Comparison of ENCODE assay signal across 1 cellular context in the genomic region with DNA sequence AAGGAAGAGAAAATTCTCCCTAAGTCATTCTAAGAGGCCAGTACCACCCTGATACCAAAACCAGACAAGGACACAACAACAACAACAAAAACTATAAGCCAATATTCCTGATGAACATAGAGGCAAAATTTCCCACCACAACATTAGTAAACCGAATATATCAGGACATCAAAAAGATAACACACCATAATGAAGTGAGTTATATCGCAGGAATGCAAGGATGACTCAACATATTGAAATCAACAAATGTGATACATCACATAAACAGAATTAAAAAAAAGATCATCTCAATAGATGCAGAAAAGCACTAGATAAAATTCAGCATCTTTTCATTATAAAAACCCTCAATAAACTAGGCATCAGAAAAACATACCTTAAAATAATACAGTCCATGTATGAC.
TF ChIP-seq lines count a peak whose summit lies in the region.

No MANE protein-coding gene starts in this region.

TF ChIP-seq in HCT116, 20 proteins besides CTCF, POLR2A, EP300 and RAD21 (continued from another document):
- TF ChIP-seq YY1 (IDR thresholded peaks at IDR 0.05; ENCODE audit: extremely low read depth, insufficient replicate concordance, low read depth, low read length) (no peak), ELF1 (IDR thresholded peaks at IDR 0.05; ENCODE audit: borderline replicate concordance, low read depth) (no peak), CBX3 (IDR thresholded peaks at IDR 0.05; ENCODE audit: low read depth) (no peak)
